1 cellular context compared by ENCODE assay signal in the genomic region with DNA sequence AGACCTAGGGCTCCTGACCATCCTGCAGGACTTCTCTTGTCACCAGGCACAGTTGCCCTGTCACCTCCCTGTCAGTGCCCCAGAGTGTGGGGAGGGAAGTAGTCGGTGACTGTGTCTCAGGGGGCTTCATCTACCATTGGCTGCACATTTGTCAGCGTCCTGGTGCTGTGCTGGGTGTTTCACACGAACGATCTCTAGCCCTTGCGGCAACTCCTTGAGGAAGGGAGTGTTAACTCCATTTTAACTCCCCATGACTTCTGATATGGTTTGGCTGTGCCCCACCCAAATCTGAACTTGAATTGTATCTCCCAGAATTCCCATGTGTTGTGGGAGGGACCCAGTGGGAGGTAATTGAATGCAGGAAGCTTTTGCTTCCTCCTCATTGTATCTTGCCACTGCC.
TF ChIP-seq lines count a peak whose summit lies in the region.

No MANE protein-coding gene starts in this region.

TF ChIP-seq in HCT116, 20 proteins besides CTCF, POLR2A, EP300 and RAD21 (continued from another document):
- TF ChIP-seq ZBTB33 (IDR thresholded peaks at IDR 0.05; ENCODE audit: extremely low read depth, insufficient replicate concordance, low read length) (no peak), CEBPB (IDR thresholded peaks at IDR 0.05; ENCODE audit: low read depth) (no peak), CBX3 (IDR thresholded peaks at IDR 0.05; ENCODE audit: low read depth) (no peak), POLR2AphosphoS5 (IDR thresholded peaks at IDR 0.05; ENCODE audit: low read depth, low read length) (no peak), SRF (IDR thresholded peaks at IDR 0.05; ENCODE audit: low read depth) (no peak), SIN3A (IDR thresholded peaks at IDR 0.05; ENCODE audit: low read depth) (no peak), EZH2phosphoT487 (IDR thresholded peaks at IDR 0.05; ENCODE audit: borderline replicate concordance) (no peak), EGR1 (IDR thresholded peaks at IDR 0.05; ENCODE audit: low read depth) (no peak)
- TF ChIP-seq, protein P1, sequence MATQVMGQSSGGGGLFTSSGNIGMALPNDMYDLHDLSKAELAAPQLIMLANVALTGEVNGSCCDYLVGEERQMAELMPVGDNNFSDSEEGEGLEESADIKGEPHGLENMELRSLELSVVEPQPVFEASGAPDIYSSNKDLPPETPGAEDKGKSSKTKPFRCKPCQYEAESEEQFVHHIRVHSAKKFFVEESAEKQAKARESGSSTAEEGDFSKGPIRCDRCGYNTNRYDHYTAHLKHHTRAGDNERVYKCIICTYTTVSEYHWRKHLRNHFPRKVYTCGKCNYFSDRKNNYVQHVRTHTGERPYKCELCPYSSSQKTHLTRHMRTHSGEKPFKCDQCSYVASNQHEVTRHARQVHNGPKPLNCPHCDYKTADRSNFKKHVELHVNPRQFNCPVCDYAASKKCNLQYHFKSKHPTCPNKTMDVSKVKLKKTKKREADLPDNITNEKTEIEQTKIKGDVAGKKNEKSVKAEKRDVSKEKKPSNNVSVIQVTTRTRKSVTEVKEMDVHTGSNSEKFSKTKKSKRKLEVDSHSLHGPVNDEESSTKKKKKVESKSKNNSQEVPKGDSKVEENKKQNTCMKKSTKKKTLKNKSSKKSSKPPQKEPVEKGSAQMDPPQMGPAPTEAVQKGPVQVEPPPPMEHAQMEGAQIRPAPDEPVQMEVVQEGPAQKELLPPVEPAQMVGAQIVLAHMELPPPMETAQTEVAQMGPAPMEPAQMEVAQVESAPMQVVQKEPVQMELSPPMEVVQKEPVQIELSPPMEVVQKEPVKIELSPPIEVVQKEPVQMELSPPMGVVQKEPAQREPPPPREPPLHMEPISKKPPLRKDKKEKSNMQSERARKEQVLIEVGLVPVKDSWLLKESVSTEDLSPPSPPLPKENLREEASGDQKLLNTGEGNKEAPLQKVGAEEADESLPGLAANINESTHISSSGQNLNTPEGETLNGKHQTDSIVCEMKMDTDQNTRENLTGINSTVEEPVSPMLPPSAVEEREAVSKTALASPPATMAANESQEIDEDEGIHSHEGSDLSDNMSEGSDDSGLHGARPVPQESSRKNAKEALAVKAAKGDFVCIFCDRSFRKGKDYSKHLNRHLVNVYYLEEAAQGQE (IDR thresholded peaks at IDR 0.05; ENCODE audit: low read depth), result no peak
